Comparison of ENCODE assay signal across 12 cellular contexts in genomic region chr1:36238433-36238832, GRCh38. TPM values are rescaled to one million over a fixed set of nuclear protein-coding genes. Genes with fewer than 3 reads are reported as not detected.
DNase-seq lines count a peak whose midpoint lies in the region; ATAC-seq and TF ChIP-seq lines count a peak whose summit lies in the region.
"Had no signal": no experiment of that assay in that cellular context is flagged by ENCODE, and none has a peak within 500 bp of the region (broad histone marks: within the 10 kb centered on the region; RNA-seq: fewer than 3 reads in every experiment).

No MANE protein-coding gene starts in this region.

- H4K20me1 ChIP-seq in OCI-LY1 (ENCODE audit: insufficient read depth, low read length) (0 out of 2 replicates have a peak, but pooled peaks cover 6% of the 10 kb centered on the region), PC-9 (ENCODE audit: insufficient read depth) (peaks cover 75% of the 10 kb centered on the region)

- H3K4me3 ChIP-seq in CD4-positive, CD25-positive, alpha-beta regulatory T cell (ENCODE audit: low read depth, low read length), result no peak overlapping the region
- H3K4me3 ChIP-seq in OCI-LY1 (ENCODE audit: low read depth, low read length, poor library complexity, severe bottlenecking) (no peak overlapping the region), prostate gland (no peak overlapping the region), esophagus muscularis mucosa (no peak overlapping the region), stomach (no peak overlapping the region), PC-9 (no peak overlapping the region)
- H3K4me3 ChIP-seq: K562 had no signal

- intact Hi-C loops in prostate gland (cut with DNase I) (no loop called here), esophagus muscularis mucosa (cut with DNase I) (no loop called here), stomach (cut with DNase I; ENCODE audit: low total_unique reads) (no loop called here), PC-9 (cut with micrococcal nuclease; ENCODE audit: unreplicated experiment) (no loop called here)

- H3K4me1 ChIP-seq in CD4-positive, CD25-positive, alpha-beta regulatory T cell (ENCODE audit: control insufficient read depth, insufficient read depth, low read length, poor library complexity, severe bottlenecking), result peaks cover 17% of the 10 kb centered on the region
- H3K4me1 ChIP-seq in OCI-LY1 (ENCODE audit: insufficient read depth, low read length, severe bottlenecking) (peaks cover 31% of the 10 kb centered on the region), prostate gland (replicated peaks) (peaks cover 5% of the 10 kb centered on the region), esophagus muscularis mucosa (peaks cover 74 to 92% (median 89%) of the 10 kb centered on the region in 4 donors), stomach (peaks cover 44 to 89% (median 64%) of the 10 kb centered on the region in 4 donors), PC-9 (replicated peaks; ENCODE audit: insufficient read depth) (no peaks in the 10 kb centered on the region)

- ATAC-seq in CD4-positive, CD25-positive, alpha-beta regulatory T cell (ENCODE audit: low read depth in 2 of 2), result no peak
- ATAC-seq: K562 had no signal

- POLR2A ChIA-PET in PC-9 (lab: Charles Lee; ENCODE audit: unreplicated experiment), result interaction anchor here (0.6 to 0.8 kb wide), 2 partner anchors 47 to 51 kb away, joined by 3 to 4 read pairs; no protein-coding TSS in a partner anchor

- H3K27me3 ChIP-seq in CD4-positive, CD25-positive, alpha-beta regulatory T cell (ENCODE audit: control insufficient read depth, insufficient read depth, low read length), result no peaks in the 10 kb centered on the region
- H3K27me3 ChIP-seq in OCI-LY1 (ENCODE audit: insufficient read depth, low read length) (no peaks in the 10 kb centered on the region), prostate gland (replicated peaks; ENCODE audit: insufficient read depth) (no peaks in the 10 kb centered on the region), esophagus muscularis mucosa (no peaks in the 10 kb centered on the region), stomach (no peaks in the 10 kb centered on the region), PC-9 (ENCODE audit: insufficient read depth, low read depth) (no peaks in the 10 kb centered on the region)

- peaks cover 0 to 2% (median 0%) of the 10 kb centered on the region in 7 donors for H3K9me3 Mint-ChIP-seq in CD4-positive, CD25-positive, alpha-beta regulatory T cell

- H3K36me3 ChIP-seq in CD4-positive, CD25-positive, alpha-beta regulatory T cell (ENCODE audit: control insufficient read depth, insufficient read depth, low read length), result peaks cover 31% of the 10 kb centered on the region
- H3K36me3 ChIP-seq in OCI-LY1 (ENCODE audit: insufficient read depth, low read length) (peaks cover 77% of the 10 kb centered on the region), prostate gland (no peaks in the 10 kb centered on the region), esophagus muscularis mucosa (peaks cover 4 to 31% (median 19%) of the 10 kb centered on the region in 4 donors), stomach (peaks cover 15 to 45% (median 34%) of the 10 kb centered on the region in 4 donors), PC-9 (ENCODE audit: low read depth) (peaks cover 20% of the 10 kb centered on the region)

- H3K9me3 ChIP-seq in CD4-positive, CD25-positive, alpha-beta regulatory T cell (ENCODE audit: control insufficient read depth in 2 of 2, low read length in 2 of 2), result no peaks in the 10 kb centered on the region
- no peaks in the 10 kb centered on the region for H3K9me3 ChIP-seq in OCI-LY1 (ENCODE audit: low read length)
- no peaks in the 10 kb centered on the region for H3K9me3 ChIP-seq in prostate gland
- H3K9me3 ChIP-seq in esophagus muscularis mucosa, result no peaks in the 10 kb centered on the region
- H3K9me3 ChIP-seq in stomach, result no peaks in the 10 kb centered on the region
- H3K9me3 ChIP-seq in PC-9 (ENCODE audit: insufficient read depth, low read depth), result no peaks in the 10 kb centered on the region

- no peak for TF ChIP-seq CTCF in OCI-LY1 (IDR thresholded peaks at IDR 0.05; ENCODE audit: low read length)
- no peak for TF ChIP-seq CTCF in prostate gland (IDR thresholded peaks at IDR 0.05)
- no peak for TF ChIP-seq CTCF in esophagus muscularis mucosa (IDR thresholded peaks at IDR 0.05)
- no peak for TF ChIP-seq CTCF in stomach (IDR thresholded peaks at IDR 0.05)
- TF ChIP-seq CTCF in PC-9 (conservative IDR thresholded peaks at IDR 0.05), result no peak

- no peak for TF ChIP-seq EP300 in esophagus muscularis mucosa (IDR thresholded peaks at IDR 0.05)
- no peak for TF ChIP-seq EP300 in stomach (IDR thresholded peaks at IDR 0.05)

- H2AFZ ChIP-seq in OCI-LY1 (ENCODE audit: low read length) (no peak overlapping the region), PC-9 (no peak overlapping the region)

- H3K27ac Mint-ChIP-seq in CD4-positive, CD25-positive, alpha-beta regulatory T cell, result peak overlapping the region; percentile 61 to 81 (median 71)

- no TSS peak for BruUV-seq in PC-9 (replicated peaks; lab: Mats Ljungman, UMichigan)

- CTCF ChIA-PET in PC-9 (lab: Charles Lee), result no interaction called here

- H3K4me1 Mint-ChIP-seq in CD4-positive, CD25-positive, alpha-beta regulatory T cell, result peaks cover 26 to 72% (median 47%) of the 10 kb centered on the region in 4 donors

- DNase-seq in CD4-positive, CD25-positive, alpha-beta regulatory T cell, result no peak
- DNase-seq in fibroblast of peridontal ligament (ENCODE audit: extremely low read depth) (peak; percentile 60), prostate gland (ENCODE audit: low spot score) (no peak), NCI-H1105 treated with DMSO at 0.1 percent for 48 hours (lab: John Stamatoyannopoulos, UW) (no peak), esophagus muscularis mucosa (ENCODE audit: extremely low spot score) (no peak), stomach (no peak), PC-9 (no peak)
- DNase-seq: COR-L47, SIG-M5 had no signal

- no peak overlapping the region for H3K27ac ChIP-seq in CD4-positive, CD25-positive, alpha-beta regulatory T cell (ENCODE audit: insufficient read depth, low read length, poor library complexity, severe bottlenecking)
- H3K27ac ChIP-seq in OCI-LY1 (ENCODE audit: low read depth, low read length, poor library complexity, severe bottlenecking), result peak overlapping the region; percentile 37
- peak overlapping the region; percentile 77 to 98 for H3K27ac ChIP-seq in prostate gland
- H3K27ac ChIP-seq in esophagus muscularis mucosa (replicated peaks in 1 of 4), result peak overlapping the region in 1 of 4 donors; percentile 1
- H3K27ac ChIP-seq in stomach, result peak overlapping the region in 1 of 5 donors; percentile 39
- H3K27ac ChIP-seq in PC-9, result no peak overlapping the region

- H3K4me2 ChIP-seq in OCI-LY1 (ENCODE audit: low read length), result no peak overlapping the region
- no peak overlapping the region for H3K4me2 ChIP-seq in PC-9

- 60% methylated on average over 2 of the region's 2 CpGs for WGBS in prostate gland
- WGBS in esophagus muscularis mucosa, result 71% methylated on average over 2 of the region's 2 CpGs
- WGBS in stomach, 5 donors, result 67 to 84% (median 79%) methylated on average over 2 of the region's 2 CpGs

- H3F3A ChIP-seq in OCI-LY1 (ENCODE audit: insufficient read depth, low read length), result no peaks in the 10 kb centered on the region
- peaks cover 48% of the 10 kb centered on the region for H3F3A ChIP-seq in PC-9 (ENCODE audit: insufficient read depth, low read depth)

- no peaks in the 10 kb centered on the region for H3K27me3 Mint-ChIP-seq in CD4-positive, CD25-positive, alpha-beta regulatory T cell
- H3K27me3 Mint-ChIP-seq: brain had no signal

- peaks cover 18% of the 10 kb centered on the region for H3K36me3 Mint-ChIP-seq in CD4-positive, CD25-positive, alpha-beta regulatory T cell

- peak overlapping the region in 2 of 4 donors; percentile 2 to 43 for H3K4me3 Mint-ChIP-seq in CD4-positive, CD25-positive, alpha-beta regulatory T cell

- H3K79me2 ChIP-seq in OCI-LY1 (ENCODE audit: insufficient read depth, low read length) (peaks cover 96% of the 10 kb centered on the region), PC-9 (ENCODE audit: low read depth) (peaks cover 95% of the 10 kb centered on the region)

- no peak overlapping the region for H3K9ac ChIP-seq in OCI-LY1 (ENCODE audit: low read length)

- H3K9me2 ChIP-seq in OCI-LY1 (ENCODE audit: low read depth, low read length) (no peaks in the 10 kb centered on the region), PC-9 (ENCODE audit: insufficient read depth) (no peaks in the 10 kb centered on the region)

- TF ChIP-seq POLR2A in prostate gland (IDR thresholded peaks at IDR 0.05), result no peak
- no peak for TF ChIP-seq POLR2A in esophagus muscularis mucosa (IDR thresholded peaks at IDR 0.05; ENCODE audit: low read depth)
- TF ChIP-seq POLR2A in stomach (IDR thresholded peaks at IDR 0.05), result no peak

RNA-seq across cellular contexts. Expression of gene THRAP3, which starts 14.2 kb away (rescaled TPM):
- total RNA-seq in CD4-positive, CD25-positive, alpha-beta regulatory T cell, result 84.4 TPM
- polyA plus RNA-seq in CD4-positive, CD25-positive, alpha-beta regulatory T cell, result 10 to 100 TPM; 62.5 to 73.7 (median 68.2) TPM
- total RNA-seq in prostate gland (100 to 1,000 TPM; 100 to 123 TPM), esophagus muscularis mucosa (100 to 1,000 TPM in 2 of 4 donors, 10 to 100 TPM in 2; 90.3 to 116 (median 104) TPM), stomach (10 to 100 TPM; 26.4 to 97.9 (median 61.3) TPM), PC-9 (2021) (83.2 and 143 TPM in 2 replicates)
- polyA plus RNA-seq in stomach, result 10 to 100 TPM; 22.2 to 28.0 (median 26.9) TPM

Comparison
In these comparisons a context has a peak if more than half of its experiments do, and no peak if none do; other contexts are left out.
1. H3K27ac ChIP-seq: peak in OCI-LY1 (single experiment) and prostate gland (2 of 2); none in CD4-positive, CD25-positive, alpha-beta regulatory T cell (single experiment) and PC-9 (single experiment).